ENCODE assay signal across 14 cellular contexts in genomic region chr11:92380882-92381281, GRCh38.
DNase-seq lines count a peak whose midpoint lies in the region; ATAC-seq and TF ChIP-seq lines count a peak whose summit lies in the region.
"Had no signal": no experiment of that assay in that cellular context is flagged by ENCODE, and none has a peak within 500 bp of the region (broad histone marks: within the 10 kb centered on the region; RNA-seq: fewer than 3 reads in every experiment).

No MANE protein-coding gene starts in this region.

- no peak for TF ChIP-seq POLR2A in body of pancreas (IDR thresholded peaks at IDR 0.05)

- H3K9ac ChIP-seq in adipocyte (ENCODE audit: low read length) = no peak overlapping the region

- H3K27ac ChIP-seq in body of pancreas = no peak overlapping the region
- H3K27ac ChIP-seq: pancreas had no signal

- no peak overlapping the region for H3K4me3 ChIP-seq in adipocyte (ENCODE audit: low read length)
- no peak overlapping the region for H3K4me3 ChIP-seq in fibroblast of the aortic adventitia (ENCODE audit: low read depth, low read length)
- no peak overlapping the region for H3K4me3 ChIP-seq in body of pancreas
- H3K4me3 ChIP-seq: pancreas had no signal

- H3K27me3 ChIP-seq in adipocyte (replicated peaks; ENCODE audit: control insufficient read depth, insufficient read depth, low read length) (no peaks in the 10 kb centered on the region), body of pancreas (no peaks in the 10 kb centered on the region)
- H3K27me3 ChIP-seq: pancreas had no signal

- 86 to 92% methylated on average over 3 of the region's 3 CpGs for WGBS in body of pancreas, 2 donors

- ATAC-seq in body of pancreas = no peak
- ATAC-seq: HepG2, left lobe of liver, pancreas had no signal

- H3K36me3 ChIP-seq in adipocyte (ENCODE audit: control insufficient read depth, insufficient read depth, low read length, severe bottlenecking) (no peaks in the 10 kb centered on the region), body of pancreas (replicated peaks in 1 of 2; ENCODE audit: insufficient read depth in 1 of 2, low read depth in 2 of 2) (no peaks in the 10 kb centered on the region)
- H3K36me3 ChIP-seq: pancreas had no signal

- DNase-seq in HCEC 1CT (peak; percentile 84), adipocyte (ENCODE audit: low read depth) (peak; percentile 1), fibroblast of the aortic adventitia (ENCODE audit: low read depth) (peak; percentile 22), DMS 273 (lab: John Stamatoyannopoulos, UW; ENCODE audit: unreplicated experiment) (no peak), islet precursor cell (no peak), body of pancreas (no peak)
- no peak for DNase-seq in stimulated activated CD4-positive, alpha-beta T cell treated with anti-CD3 and anti-CD28 coated beads, Interleukin-2, amount 100 ng/mL, for 24 hours
- DNase-seq: activated CD8-positive, alpha-beta memory T cell treated with anti-CD3 and anti-CD28 coated beads, Interleukin-2, amount 50 U/mL, for 4 hours; activated naive CD4-positive, alpha-beta T cell treated with anti-CD3 and anti-CD28 coated beads for 36 hours; endodermal cell; pancreas; stimulated activated CD4-positive, alpha-beta T cell treated with anti-CD3 and anti-CD28 coated beads, Interleukin-12 subunit alpha, Interleukin-12 subunit beta, amount 100 ng/mL, for 4 hours had no signal

- intact Hi-C loops in body of pancreas (cut with DNase I) = no loop called here

- no peak for TF ChIP-seq CTCF in fibroblast of the aortic adventitia (IDR thresholded peaks at IDR 0.05; ENCODE audit: insufficient read depth, low read length)
- TF ChIP-seq CTCF in body of pancreas (IDR thresholded peaks at IDR 0.05) = no peak

- H3K9me3 ChIP-seq in adipocyte (ENCODE audit: control insufficient read depth, low read length) = no peaks in the 10 kb centered on the region
- no peaks in the 10 kb centered on the region for H3K9me3 ChIP-seq in body of pancreas
- H3K9me3 ChIP-seq: pancreas had no signal

- H3K4me1 ChIP-seq in adipocyte (ENCODE audit: control insufficient read depth, insufficient read depth, low read length) (peaks cover 28% of the 10 kb centered on the region), body of pancreas (no peaks in the 10 kb centered on the region)
- H3K4me1 ChIP-seq: pancreas had no signal

Comparison
In these comparisons a context has a peak if more than half of its experiments do, and no peak if none do; other contexts are left out.
1. DNase-seq: peak in HCEC 1CT (single experiment), adipocyte (single experiment) and fibroblast of the aortic adventitia (single experiment); none in DMS 273 (single experiment), islet precursor cell (single experiment), stimulated activated CD4-positive, alpha-beta T cell treated with anti-CD3 and anti-CD28 coated beads, Interleukin-2, amount 100 ng/mL, for 24 hours (0 of 2) and body of pancreas (0 of 4).